ENCODE assay signal across 9 cellular contexts in the genomic region with DNA sequence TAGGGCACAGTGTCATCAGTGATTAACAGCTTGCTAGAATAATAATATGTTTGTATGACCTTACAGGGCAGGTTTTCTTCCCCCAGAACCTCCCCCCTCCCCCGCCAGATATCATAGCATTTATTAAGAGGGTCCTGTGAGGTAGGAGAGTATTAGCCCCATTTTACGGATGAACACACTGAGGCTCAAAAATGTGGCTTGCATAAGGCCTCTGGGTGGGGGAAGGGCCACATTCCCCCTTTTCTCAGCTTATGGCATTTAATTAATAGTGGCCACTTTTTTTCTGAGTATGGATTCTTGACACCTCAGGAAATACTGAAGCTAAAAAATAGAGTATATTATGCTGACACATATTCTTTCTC. TPM values are rescaled to one million over a fixed set of nuclear protein-coding genes. Genes with fewer than 3 reads are reported as not detected.
A peak's percentile ranks its signal among the peaks of the same experiment; 100 is the strongest.
DNase-seq lines count a peak whose midpoint lies in the region; ATAC-seq and TF ChIP-seq lines count a peak whose summit lies in the region.
"Had no signal": no experiment of that assay in that cellular context is flagged by ENCODE, and none has a peak within 500 bp of the region (broad histone marks: within the 10 kb centered on the region; RNA-seq: fewer than 3 reads in every experiment).

No MANE protein-coding gene starts in this region.

- TF ChIP-seq CTCF in GM23338 (conservative IDR thresholded peaks at IDR 0.05; ENCODE audit: low read depth in 2 of 2) (no peak), activated B cell treated with CpG ODN at 0.5 μM for 24 hours (IDR thresholded peaks at IDR 0.05) (no peak), gastroesophageal sphincter (IDR thresholded peaks at IDR 0.05) (no peak), sigmoid colon (IDR thresholded peaks at IDR 0.05) (no peak)

- H3K27ac Mint-ChIP-seq in GM23338 (no peak overlapping the region), activated B cell treated with CpG ODN at 0.5 μM for 24 hours (no peak overlapping the region)
- H3K27ac Mint-ChIP-seq: activated naive CD4-positive, alpha-beta T cell treated with anti-CD3 and anti-CD28 coated beads, Interleukin-2, amount 50 U/mL, for 24 hours had no signal

- H3K27me3 ChIP-seq in GM23338 (ENCODE audit: insufficient read depth) (peaks cover 24% of the 10 kb centered on the region), gastroesophageal sphincter (no peaks in the 10 kb centered on the region), sigmoid colon (no peaks in the 10 kb centered on the region)

- H3K4me1 Mint-ChIP-seq in GM23338 (peaks cover 57% of the 10 kb centered on the region), activated B cell treated with CpG ODN at 0.5 μM for 24 hours (peaks cover 8% of the 10 kb centered on the region)
- H3K4me1 Mint-ChIP-seq: activated naive CD4-positive, alpha-beta T cell treated with anti-CD3 and anti-CD28 coated beads, Interleukin-2, amount 50 U/mL, for 24 hours had no signal

- H3K27me3 Mint-ChIP-seq in GM23338 (ENCODE audit: insufficient read depth, low read depth, poor library complexity) (peaks cover 25% of the 10 kb centered on the region), activated B cell treated with CpG ODN at 0.5 μM for 24 hours (no peaks in the 10 kb centered on the region)

- ATAC-seq in GM23338 (no peak), activated B cell treated with CpG ODN at 0.5 μM for 24 hours (ENCODE audit: low read depth) (no peak), gastroesophageal sphincter (no peak), GM18907 (IDR thresholded peaks at IDR 0.05; ENCODE audit: unreplicated experiment) (no peak)

- no peaks in the 10 kb centered on the region for H3K9me3 Mint-ChIP-seq in GM23338
- no peaks in the 10 kb centered on the region for H3K9me3 Mint-ChIP-seq in activated B cell treated with CpG ODN at 0.5 μM for 24 hours
- H3K9me3 Mint-ChIP-seq: activated naive CD4-positive, alpha-beta T cell treated with anti-CD3 and anti-CD28 coated beads, Interleukin-2, amount 50 U/mL, for 24 hours had no signal

- POLR2A ChIA-PET in activated B cell treated with CpG ODN at 0.5 μM for 24 hours (lab: Charles Lee), result no interaction called here

- CTCF ChIA-PET in activated B cell treated with CpG ODN at 0.5 μM for 24 hours (lab: Charles Lee), result no interaction called here

- peak overlapping the region; percentile 32; the same call in 1 of the 2 replicates for H2AFZ ChIP-seq in GM23338

- peak overlapping the region; percentile 98 for H3K4me2 ChIP-seq in GM23338

- H3K4me1 ChIP-seq in GM23338 (ENCODE audit: insufficient read depth) (peaks cover 59% of the 10 kb centered on the region), gastroesophageal sphincter (peaks cover 8 to 62% (median 24%) of the 10 kb centered on the region in 3 donors), sigmoid colon (peaks cover 0 to 60% (median 59%) of the 10 kb centered on the region in 4 donors)

- H3K4me3 Mint-ChIP-seq in GM23338, result peak overlapping the region; percentile 82
- peak overlapping the region; percentile 91 for H3K4me3 Mint-ChIP-seq in activated B cell treated with CpG ODN at 0.5 μM for 24 hours

- H3K36me3 Mint-ChIP-seq in GM23338 (ENCODE audit: low read depth), result peaks cover 4% of the 10 kb centered on the region; the same call in 1 of the 3 replicates
- no peaks in the 10 kb centered on the region for H3K36me3 Mint-ChIP-seq in activated B cell treated with CpG ODN at 0.5 μM for 24 hours (ENCODE audit: low read depth)
- H3K36me3 Mint-ChIP-seq: activated naive CD4-positive, alpha-beta T cell treated with anti-CD3 and anti-CD28 coated beads, Interleukin-2, amount 50 U/mL, for 24 hours had no signal

- intact Hi-C loops in activated B cell treated with CpG ODN at 0.5 μM for 24 hours (cut with micrococcal nuclease) (loop anchor here (1.0 to 2.0 kb wide), 2 partner anchors 125 to 610 kb away; no protein-coding TSS in a partner anchor), sigmoid colon (cut with DNase I) (loop anchor here (5.0 to 10.0 kb wide), 4 partner anchors 67 to 1743 kb away; a partner anchor contains a TSS)

- no peaks in the 10 kb centered on the region for H3K9me3 ChIP-seq in gastroesophageal sphincter
- no peaks in the 10 kb centered on the region for H3K9me3 ChIP-seq in sigmoid colon

- TF ChIP-seq POLR2A in gastroesophageal sphincter (IDR thresholded peaks at IDR 0.05) (no peak), sigmoid colon (IDR thresholded peaks at IDR 0.05) (no peak)

- H3F3A ChIP-seq in GM23338 (replicated peaks; ENCODE audit: low read depth), result peaks cover 26% of the 10 kb centered on the region

- 20 to 57% methylated on average over 1 of the region's 2 CpGs for WGBS in gastroesophageal sphincter (ENCODE audit: low coverage in 1 of 2), 2 donors
- 88 to 92% methylated on average over 2 of the region's 2 CpGs for WGBS in sigmoid colon, 2 donors

- H3K4me3 ChIP-seq in GM23338 (peak overlapping the region; percentile 94), gastroesophageal sphincter (peak overlapping the region; percentile 78 to 80), sigmoid colon (peak overlapping the region in 3 of 4 donors; percentile 63 to 88 (median 70))

- H3K9me2 ChIP-seq in GM23338 (ENCODE audit: insufficient read depth), result peaks cover 5% of the 10 kb centered on the region; the same call in 1 of the 2 replicates

- H3K79me2 ChIP-seq in GM23338 (replicated peaks; ENCODE audit: insufficient read depth), result peaks cover 35% of the 10 kb centered on the region

- peaks cover 15% of the 10 kb centered on the region for H4K20me1 ChIP-seq in GM23338 (replicated peaks; ENCODE audit: insufficient read depth)

- no peak for TF ChIP-seq EP300 in gastroesophageal sphincter (IDR thresholded peaks at IDR 0.05)
- TF ChIP-seq EP300 in sigmoid colon (IDR thresholded peaks at IDR 0.05), result no peak

- no peak for DNase-seq in GM23338 (ENCODE audit: low spot score)
- DNase-seq in activated B cell treated with CpG ODN at 0.5 μM for 24 hours, result no peak
- no peak for DNase-seq in sigmoid colon
- DNase-seq in GDM1 (lab: John Stamatoyannopoulos, UW), result no peak
- no peak for DNase-seq in DMS 273 treated with DMSO at 0.1 percent for 48 hours (lab: John Stamatoyannopoulos, UW)
- DNase-seq in NCI-H748 treated with DMSO at 0.1 percent for 48 hours (lab: John Stamatoyannopoulos, UW), result no peak

- H3K27ac ChIP-seq in GM23338 (ENCODE audit: low read depth) (no peak overlapping the region), gastroesophageal sphincter (peak overlapping the region; percentile 83 to 97 (median 96)), sigmoid colon (peak overlapping the region; percentile 92 to 98 (median 96))

- H3K36me3 ChIP-seq in GM23338 (ENCODE audit: insufficient read depth) (no peaks in the 10 kb centered on the region), gastroesophageal sphincter (no peaks in the 10 kb centered on the region), sigmoid colon (no peaks in the 10 kb centered on the region)

TF ChIP-seq in GM23338, 12 proteins besides CTCF, POLR2A, EP300 and RAD21 (continues in another document):
- TF ChIP-seq, protein P1, sequence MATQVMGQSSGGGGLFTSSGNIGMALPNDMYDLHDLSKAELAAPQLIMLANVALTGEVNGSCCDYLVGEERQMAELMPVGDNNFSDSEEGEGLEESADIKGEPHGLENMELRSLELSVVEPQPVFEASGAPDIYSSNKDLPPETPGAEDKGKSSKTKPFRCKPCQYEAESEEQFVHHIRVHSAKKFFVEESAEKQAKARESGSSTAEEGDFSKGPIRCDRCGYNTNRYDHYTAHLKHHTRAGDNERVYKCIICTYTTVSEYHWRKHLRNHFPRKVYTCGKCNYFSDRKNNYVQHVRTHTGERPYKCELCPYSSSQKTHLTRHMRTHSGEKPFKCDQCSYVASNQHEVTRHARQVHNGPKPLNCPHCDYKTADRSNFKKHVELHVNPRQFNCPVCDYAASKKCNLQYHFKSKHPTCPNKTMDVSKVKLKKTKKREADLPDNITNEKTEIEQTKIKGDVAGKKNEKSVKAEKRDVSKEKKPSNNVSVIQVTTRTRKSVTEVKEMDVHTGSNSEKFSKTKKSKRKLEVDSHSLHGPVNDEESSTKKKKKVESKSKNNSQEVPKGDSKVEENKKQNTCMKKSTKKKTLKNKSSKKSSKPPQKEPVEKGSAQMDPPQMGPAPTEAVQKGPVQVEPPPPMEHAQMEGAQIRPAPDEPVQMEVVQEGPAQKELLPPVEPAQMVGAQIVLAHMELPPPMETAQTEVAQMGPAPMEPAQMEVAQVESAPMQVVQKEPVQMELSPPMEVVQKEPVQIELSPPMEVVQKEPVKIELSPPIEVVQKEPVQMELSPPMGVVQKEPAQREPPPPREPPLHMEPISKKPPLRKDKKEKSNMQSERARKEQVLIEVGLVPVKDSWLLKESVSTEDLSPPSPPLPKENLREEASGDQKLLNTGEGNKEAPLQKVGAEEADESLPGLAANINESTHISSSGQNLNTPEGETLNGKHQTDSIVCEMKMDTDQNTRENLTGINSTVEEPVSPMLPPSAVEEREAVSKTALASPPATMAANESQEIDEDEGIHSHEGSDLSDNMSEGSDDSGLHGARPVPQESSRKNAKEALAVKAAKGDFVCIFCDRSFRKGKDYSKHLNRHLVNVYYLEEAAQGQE (IDR thresholded peaks at IDR 0.05; ENCODE audit: unreplicated experiment), result no peak
- TF ChIP-seq STAT1 (IDR thresholded peaks at IDR 0.05; ENCODE audit: unreplicated experiment) (no peak), NANOG (IDR thresholded peaks at IDR 0.05; ENCODE audit: borderline replicate concordance) (no peak)

RNA-seq across cellular contexts. Expression of a gene that starts 2.9 kb away (rescaled TPM):
- total RNA-seq in GM23338 (2014; rRNA removed; shearing (Covaris generic)), result 9.6 and 14.4 TPM in 2 replicates
- polyA plus RNA-seq in GM23338 (2016; fragmentation: Nextera tagmentation; extraction: Ambion mirVana) (6.3 and 8.6 TPM in 2 replicates), sigmoid colon (10 to 100 TPM in 1 of 3 donors, 1 to 10 TPM in 2; 3.6 to 12.5 (median 3.9) TPM)
- total RNA-seq in activated B cell treated with CpG ODN at 0.5 μM for 24 hours (9.3 and 9.7 TPM in 2 replicates), gastroesophageal sphincter (100 to 1,000 TPM in 2 of 4 donors, 10 to 100 TPM in 2; 31.4 to 124 (median 78.1) TPM), sigmoid colon (10 to 100 TPM; 22.5 to 65.9 (median 40.4) TPM)
